ENCODE assay signal across 2 cellular contexts in the genomic region with DNA sequence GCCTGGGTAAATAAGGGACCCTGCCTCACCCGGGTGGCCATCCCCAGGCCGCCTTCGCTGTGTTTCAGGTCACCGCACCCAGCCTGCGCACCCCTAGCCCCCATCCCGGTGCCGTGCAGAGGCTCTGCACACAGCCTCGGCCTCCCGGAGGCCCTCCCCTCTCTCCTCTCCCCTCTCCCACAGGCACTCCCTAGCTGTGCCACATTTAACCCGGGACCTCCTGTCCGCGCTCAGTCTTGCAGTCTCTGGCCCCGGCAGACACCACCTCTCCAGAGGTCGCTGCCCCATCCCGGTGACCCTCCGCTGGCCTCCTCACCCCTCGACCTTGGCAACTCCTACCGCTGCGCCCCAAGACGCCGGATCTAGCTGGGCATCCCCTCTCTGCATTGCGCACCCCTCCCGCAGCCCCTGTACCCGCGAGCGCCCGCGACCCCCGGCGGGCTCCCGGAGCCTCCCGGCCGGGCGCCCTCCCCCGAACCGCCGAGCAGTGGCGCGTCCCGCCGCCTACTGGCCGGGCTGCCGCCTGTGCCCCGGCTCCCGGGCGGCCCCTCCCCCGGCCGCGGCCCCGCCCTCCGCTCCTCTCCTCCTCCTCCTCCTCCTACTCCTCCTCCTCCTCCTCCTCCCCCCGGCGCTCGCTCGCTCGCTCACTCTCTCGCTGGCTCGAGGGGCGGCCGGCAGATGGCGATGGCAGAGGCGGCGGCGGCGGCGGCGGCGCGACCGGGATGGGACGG.
A peak's percentile ranks its signal among the peaks of the same experiment; 100 is the strongest.
TF ChIP-seq lines count a peak whose summit lies in the region.

A gene (plus strand): TSS at position 647 of the 731 bp plus-strand sequence.

TF ChIP-seq in GM23338, 12 proteins besides CTCF, POLR2A, EP300 and RAD21:
- TF ChIP-seq, protein P1, sequence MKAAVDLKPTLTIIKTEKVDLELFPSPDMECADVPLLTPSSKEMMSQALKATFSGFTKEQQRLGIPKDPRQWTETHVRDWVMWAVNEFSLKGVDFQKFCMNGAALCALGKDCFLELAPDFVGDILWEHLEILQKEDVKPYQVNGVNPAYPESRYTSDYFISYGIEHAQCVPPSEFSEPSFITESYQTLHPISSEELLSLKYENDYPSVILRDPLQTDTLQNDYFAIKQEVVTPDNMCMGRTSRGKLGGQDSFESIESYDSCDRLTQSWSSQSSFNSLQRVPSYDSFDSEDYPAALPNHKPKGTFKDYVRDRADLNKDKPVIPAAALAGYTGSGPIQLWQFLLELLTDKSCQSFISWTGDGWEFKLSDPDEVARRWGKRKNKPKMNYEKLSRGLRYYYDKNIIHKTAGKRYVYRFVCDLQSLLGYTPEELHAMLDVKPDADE (IDR thresholded peaks at IDR 0.05): no peak
- TF ChIP-seq CREB1 (CRISPR knock-in tag; IDR thresholded peaks at IDR 0.05; ENCODE audit: low read depth) (no peak), POLR2AphosphoS5 (IDR thresholded peaks at IDR 0.05; ENCODE audit: low read depth) (peak; percentile 71)

TF ChIP-seq in endothelial cell of umbilical vein, 7 proteins besides CTCF, POLR2A, EP300 and RAD21:
- TF ChIP-seq JUN (IDR thresholded peaks at IDR 0.05; ENCODE audit: borderline replicate concordance, insufficient read depth, insufficient read length, low read depth) (no peak), POLR2AphosphoS5 (IDR thresholded peaks at IDR 0.05; ENCODE audit: insufficient read depth, low read depth, low read length) (no peak), GATA2 (IDR thresholded peaks at IDR 0.05; ENCODE audit: insufficient read depth, insufficient read length, low read depth, low read length) (no peak), MYC (IDR thresholded peaks at IDR 0.05; ENCODE audit: low read depth, low read length) (no peak), EZH2 (IDR thresholded peaks at IDR 0.05; ENCODE audit: borderline replicate concordance, low read depth, low read length, severe bottlenecking) (peak; percentile 59), FOS (IDR thresholded peaks at IDR 0.05; ENCODE audit: borderline replicate concordance, insufficient read depth, low read length) (no peak)
- TF ChIP-seq, protein P2, sequence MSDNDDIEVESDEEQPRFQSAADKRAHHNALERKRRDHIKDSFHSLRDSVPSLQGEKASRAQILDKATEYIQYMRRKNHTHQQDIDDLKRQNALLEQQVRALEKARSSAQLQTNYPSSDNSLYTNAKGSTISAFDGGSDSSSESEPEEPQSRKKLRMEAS (IDR thresholded peaks at IDR 0.05; ENCODE audit: insufficient read depth, insufficient read length): no peak
TF ChIP-seq in endothelial cell of umbilical vein: peak in this region for 1.
